Comparison of ENCODE assay signal across 1 cellular context in genomic region chr3:193732827-193733226, GRCh38.
A peak's percentile ranks its signal among the peaks of the same experiment; 100 is the strongest.
TF ChIP-seq lines count a peak whose summit lies in the region.

No MANE protein-coding gene starts in this region.

TF ChIP-seq in HepG2, 621 proteins besides CTCF, POLR2A, EP300 and RAD21:
- 0 out of 2 replicates have a peak, but pooled peaks have one; percentile 31 for TF ChIP-seq ARNT2 (CRISPR knock-in tag; IDR thresholded peaks at IDR 0.05; ENCODE audit: low read depth)
- no peak for TF ChIP-seq FOSL2 (CRISPR knock-in tag; IDR thresholded peaks at IDR 0.05)
- TF ChIP-seq ZNF484 (CRISPR knock-in tag; IDR thresholded peaks at IDR 0.05; ENCODE audit: borderline replicate concordance, low read depth): no peak
- TF ChIP-seq ZNF180 (CRISPR knock-in tag; IDR thresholded peaks at IDR 0.05; ENCODE audit: borderline replicate concordance, low read depth): no peak
- TF ChIP-seq, protein P1, sequence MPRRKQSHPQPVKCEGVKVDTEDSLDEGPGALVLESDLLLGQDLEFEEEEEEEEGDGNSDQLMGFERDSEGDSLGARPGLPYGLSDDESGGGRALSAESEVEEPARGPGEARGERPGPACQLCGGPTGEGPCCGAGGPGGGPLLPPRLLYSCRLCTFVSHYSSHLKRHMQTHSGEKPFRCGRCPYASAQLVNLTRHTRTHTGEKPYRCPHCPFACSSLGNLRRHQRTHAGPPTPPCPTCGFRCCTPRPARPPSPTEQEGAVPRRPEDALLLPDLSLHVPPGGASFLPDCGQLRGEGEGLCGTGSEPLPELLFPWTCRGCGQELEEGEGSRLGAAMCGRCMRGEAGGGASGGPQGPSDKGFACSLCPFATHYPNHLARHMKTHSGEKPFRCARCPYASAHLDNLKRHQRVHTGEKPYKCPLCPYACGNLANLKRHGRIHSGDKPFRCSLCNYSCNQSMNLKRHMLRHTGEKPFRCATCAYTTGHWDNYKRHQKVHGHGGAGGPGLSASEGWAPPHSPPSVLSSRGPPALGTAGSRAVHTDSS (CRISPR knock-in tag; conservative IDR thresholded peaks at IDR 0.05): no peak
- TF ChIP-seq, protein P2, sequence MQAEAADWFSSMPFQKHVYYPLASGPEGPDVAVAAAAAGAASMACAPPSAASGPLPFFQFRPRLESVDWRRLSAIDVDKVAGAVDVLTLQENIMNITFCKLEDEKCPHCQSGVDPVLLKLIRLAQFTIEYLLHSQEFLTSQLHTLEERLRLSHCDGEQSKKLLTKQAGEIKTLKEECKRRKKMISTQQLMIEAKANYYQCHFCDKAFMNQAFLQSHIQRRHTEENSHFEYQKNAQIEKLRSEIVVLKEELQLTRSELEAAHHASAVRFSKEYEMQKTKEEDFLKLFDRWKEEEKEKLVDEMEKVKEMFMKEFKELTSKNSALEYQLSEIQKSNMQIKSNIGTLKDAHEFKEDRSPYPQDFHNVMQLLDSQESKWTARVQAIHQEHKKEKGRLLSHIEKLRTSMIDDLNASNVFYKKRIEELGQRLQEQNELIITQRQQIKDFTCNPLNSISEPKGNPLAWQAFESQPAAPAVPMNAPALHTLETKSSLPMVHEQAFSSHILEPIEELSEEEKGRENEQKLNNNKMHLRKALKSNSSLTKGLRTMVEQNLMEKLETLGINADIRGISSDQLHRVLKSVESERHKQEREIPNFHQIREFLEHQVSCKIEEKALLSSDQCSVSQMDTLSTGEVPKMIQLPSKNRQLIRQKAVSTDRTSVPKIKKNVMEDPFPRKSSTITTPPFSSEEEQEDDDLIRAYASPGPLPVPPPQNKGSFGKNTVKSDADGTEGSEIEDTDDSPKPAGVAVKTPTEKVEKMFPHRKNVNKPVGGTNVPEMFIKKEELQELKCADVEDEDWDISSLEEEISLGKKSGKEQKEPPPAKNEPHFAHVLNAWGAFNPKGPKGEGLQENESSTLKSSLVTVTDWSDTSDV (CRISPR knock-in tag; IDR thresholded peaks at IDR 0.05): no peak
- 0 out of 4 replicates have a peak, but pooled peaks of 1 of the 2 experiments have one; percentile 2 for TF ChIP-seq KLF16 (CRISPR knock-in tag; IDR thresholded peaks at IDR 0.05)
- TF ChIP-seq, protein P3, sequence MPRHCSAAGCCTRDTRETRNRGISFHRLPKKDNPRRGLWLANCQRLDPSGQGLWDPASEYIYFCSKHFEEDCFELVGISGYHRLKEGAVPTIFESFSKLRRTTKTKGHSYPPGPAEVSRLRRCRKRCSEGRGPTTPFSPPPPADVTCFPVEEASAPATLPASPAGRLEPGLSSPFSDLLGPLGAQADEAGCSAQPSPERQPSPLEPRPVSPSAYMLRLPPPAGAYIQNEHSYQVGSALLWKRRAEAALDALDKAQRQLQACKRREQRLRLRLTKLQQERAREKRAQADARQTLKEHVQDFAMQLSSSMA (CRISPR knock-in tag; IDR thresholded peaks at IDR 0.05): no peak
- no peak for TF ChIP-seq SMARCC2 (IDR thresholded peaks at IDR 0.05)
- TF ChIP-seq ZSCAN9 (CRISPR knock-in tag; IDR thresholded peaks at IDR 0.05; ENCODE audit: borderline replicate concordance): no peak
- peak; percentile 9; the same call in 1 of the 2 replicates for TF ChIP-seq SSRP1 (CRISPR knock-in tag; IDR thresholded peaks at IDR 0.05)
- TF ChIP-seq XBP1 (CRISPR knock-in tag; IDR thresholded peaks at IDR 0.05): no peak
- TF ChIP-seq HMG20A (CRISPR knock-in tag; IDR thresholded peaks at IDR 0.05; ENCODE audit: borderline replicate concordance): peak; percentile 9; the same call in 1 of the 2 replicates
- no peak for TF ChIP-seq ZNF3 (CRISPR knock-in tag; IDR thresholded peaks at IDR 0.05)
- TF ChIP-seq DRAP1 (CRISPR knock-in tag; IDR thresholded peaks at IDR 0.05): no peak
- peak; percentile 62; the same call in 1 of the 2 replicates for TF ChIP-seq CHD4 (IDR thresholded peaks at IDR 0.05; ENCODE audit: borderline replicate concordance, low read length)
- TF ChIP-seq ZNF629 (CRISPR knock-in tag; conservative IDR thresholded peaks at IDR 0.05): peak; percentile 92
- 0 out of 2 replicates have a peak, but pooled peaks have one; percentile 9 for TF ChIP-seq ZNF501 (CRISPR knock-in tag; IDR thresholded peaks at IDR 0.05)
- peak; percentile 53; the same call in 1 of the 2 replicates for TF ChIP-seq KDM1A (CRISPR knock-in tag; IDR thresholded peaks at IDR 0.05)
- no peak for TF ChIP-seq STAG1 (CRISPR knock-in tag; IDR thresholded peaks at IDR 0.05)
- peak; percentile 60; the same call in 1 of the 2 replicates for TF ChIP-seq ZMYM3 (CRISPR knock-in tag; IDR thresholded peaks at IDR 0.05)
- TF ChIP-seq ZNF660 (CRISPR knock-in tag; IDR thresholded peaks at IDR 0.05; ENCODE audit: borderline replicate concordance, low read depth): no peak
- no peak for TF ChIP-seq MAFK (conservative IDR thresholded peaks at IDR 0.05 in 1 of 2, IDR thresholded peaks at IDR 0.05 in 1 of 2; ENCODE audit: low read length in 2 of 2)
- 0 out of 2 replicates have a peak, but pooled peaks have one; percentile 8 for TF ChIP-seq PRDM10 (CRISPR knock-in tag; IDR thresholded peaks at IDR 0.05; ENCODE audit: low read depth)
- TF ChIP-seq ZNF260 (CRISPR knock-in tag; IDR thresholded peaks at IDR 0.05; ENCODE audit: borderline replicate concordance, low read depth): no peak
TF ChIP-seq in HepG2: peak in this region for 10.
